30 cellular contexts compared by ENCODE assay signal in genomic region chr16:20364051-20364450, GRCh38. TPM values are rescaled to one million over a fixed set of nuclear protein-coding genes. Genes with fewer than 3 reads are reported as not detected.
"Had no signal": no experiment of that assay in that cellular context is flagged by ENCODE, and none has a peak within 500 bp of the region (broad histone marks: within the 10 kb centered on the region; RNA-seq: fewer than 3 reads in every experiment).

No MANE protein-coding gene starts in this region.

- H3K9me3 ChIP-seq: esophagus squamous epithelium, gastrocnemius medialis, left lung, lower lobe of right lung, mucosa of descending colon had no signal

- H3K27ac ChIP-seq: coronary artery, dorsolateral prefrontal cortex, epithelial cell of prostate, esophagus squamous epithelium, gastrocnemius medialis, heart right ventricle, left lung, lower lobe of right lung had no signal

- ATAC-seq: effector memory CD8-positive, alpha-beta T cell; esophagus mucosa; gastrocnemius medialis; heart right ventricle; left cardiac atrium; left lung; left ventricle myocardium superior; lower lobe of right lung; mucosa of descending colon had no signal

- DNase-seq: dermis blood vessel endothelial cell; dorsolateral prefrontal cortex; effector CD4-positive, alpha-beta T cell; effector memory CD8-positive, alpha-beta T cell; endodermal cell; erythroblast; esophagus squamous epithelium; foreskin fibroblast; foreskin melanocyte; gastrocnemius medialis; glutamatergic neuron; head of caudate nucleus; heart right ventricle; hippocampal formation; left cardiac atrium; left lung; left ventricle myocardium superior; lower lobe of right lung; mesenchymal stem cell; mucosa of descending colon had no signal

- H3K36me3 ChIP-seq: esophagus squamous epithelium, gastrocnemius medialis, heart right ventricle, left lung, lower lobe of right lung had no signal

- H3K4me1 ChIP-seq: esophagus squamous epithelium, gastrocnemius medialis, heart right ventricle, left lung, lower lobe of right lung had no signal

- H3K27me3 ChIP-seq: gastrocnemius medialis, left lung had no signal

- H3K4me3 ChIP-seq: coronary artery, dorsolateral prefrontal cortex, esophagus squamous epithelium, gastrocnemius medialis, heart right ventricle, left lung, lower lobe of right lung, mucosa of descending colon had no signal

RNA-seq across cellular contexts. Expression of gene UMOD, which starts 11.5 kb away (rescaled TPM):
- total RNA-seq: dermis blood vessel endothelial cell, dorsolateral prefrontal cortex, endodermal cell, esophagus mucosa, esophagus squamous epithelium, gastrocnemius medialis, glomerular endothelial cell, heart right ventricle, kidney epithelial cell, left cardiac atrium, left lung, left ventricle myocardium superior, lower leg skin, lower lobe of right lung, lung microvascular endothelial cell, mesenteric fat pad, mesothelial cell of epicardium, mucosa of descending colon had no signal
- polyA plus RNA-seq: heart right ventricle, keratinocyte had no signal

RNA-seq across cellular contexts. Expression of gene GP2, which starts 36.7 kb away (rescaled TPM):
- total RNA-seq: dermis blood vessel endothelial cell, dorsolateral prefrontal cortex, endodermal cell, esophagus mucosa, esophagus squamous epithelium, gastrocnemius medialis, glomerular endothelial cell, kidney epithelial cell, left cardiac atrium, left lung, left ventricle myocardium superior, lung microvascular endothelial cell, mesothelial cell of epicardium had no signal
- polyA plus RNA-seq: keratinocyte had no signal

RNA-seq across cellular contexts. Expression of gene PDILT, which starts 40.5 kb away (rescaled TPM):
- total RNA-seq: dermis blood vessel endothelial cell, dorsolateral prefrontal cortex, endodermal cell, esophagus mucosa, esophagus squamous epithelium, gastrocnemius medialis, glomerular endothelial cell, heart right ventricle, kidney epithelial cell, left cardiac atrium, left lung, left ventricle myocardium superior, lower leg skin, lower lobe of right lung, lung microvascular endothelial cell, mesenteric fat pad, mesothelial cell of epicardium, mucosa of descending colon had no signal
- polyA plus RNA-seq: heart right ventricle, keratinocyte had no signal

RNA-seq across cellular contexts. Expression of gene ACSM5, which starts 45.3 kb away (rescaled TPM):
- total RNA-seq: endodermal cell, glomerular endothelial cell, kidney epithelial cell, mesothelial cell of epicardium had no signal
- polyA plus RNA-seq: keratinocyte had no signal
